23 cellular contexts compared by ENCODE assay signal in genomic region chr6:33030245-33030644, GRCh38. TPM values are rescaled to one million over a fixed set of nuclear protein-coding genes. Genes with fewer than 3 reads are reported as not detected.
DNase-seq lines count a peak whose midpoint lies in the region; ATAC-seq, FAIRE-seq and TF ChIP-seq lines count a peak whose summit lies in the region.
"Had no signal": no experiment of that assay in that cellular context is flagged by ENCODE, and none has a peak within 500 bp of the region (broad histone marks: within the 10 kb centered on the region; RNA-seq: fewer than 3 reads in every experiment).

No MANE protein-coding gene starts in this region.

- intact Hi-C loops in dendritic cell treated with granulocyte-macrophage colony-stimulating factor and Interleukin-4, amounts not matched to agents 40 ng/mL and 50 ng/mL, for 4 days (cut with micrococcal nuclease) = no loop called here
- intact Hi-C loops in posterior vena cava (cut with DNase I) = no loop called here
- intact Hi-C loops in activated T-helper 2 cell treated with anti-CD3 and anti-CD28 coated beads, Interferon-gamma antibody, Interleukin-2, Interleukin-4, amounts not matched to agents 10 μg/mL and 5 μg/mL and 100 μg/mL, durations not matched to agents 14 hours and 24 hours and 36 hours (cut with micrococcal nuclease) = no loop called here

- peak overlapping the region; percentile 71 for H3K9ac ChIP-seq in BLaER1
- no peak overlapping the region for H3K9ac ChIP-seq in skeletal muscle tissue (ENCODE audit: low read depth in 1 of 3, low read length in 3 of 3)

- no peaks in the 10 kb centered on the region for H3K27me3 Mint-ChIP-seq in dendritic cell treated with granulocyte-macrophage colony-stimulating factor and Interleukin-4, amounts not matched to agents 40 ng/mL and 50 ng/mL, for 4 days
- peaks cover 39% of the 10 kb centered on the region for H3K27me3 Mint-ChIP-seq in activated T-helper 2 cell treated with anti-CD3 and anti-CD28 coated beads, Interferon-gamma antibody, Interleukin-2, Interleukin-4, amounts not matched to agents 10 μg/mL and 5 μg/mL and 100 μg/mL, durations not matched to agents 14 hours and 24 hours and 36 hours (ENCODE audit: low read depth)

- DNase-seq in posterior vena cava (ENCODE audit: low spot score) (no peak), H54 (ENCODE audit: insufficient read length, low spot score) (no peak)
- DNase-seq in activated T-helper 2 cell treated with anti-CD3 and anti-CD28 coated beads, Interferon-gamma antibody, Interleukin-2, Interleukin-4, amounts not matched to agents 10 μg/mL and 5 μg/mL and 100 μg/mL, durations not matched to agents 14 hours and 24 hours and 36 hours (ENCODE audit: low spot score) = no peak
- DNase-seq in stimulated activated CD4-positive, alpha-beta T cell treated with anti-CD3 and anti-CD28 coated beads, Interleukin-4, amount 100 ng/mL, for 4 hours = no peak
- DNase-seq: activated CD4-positive, alpha-beta T cell treated with anti-CD3 and anti-CD28 coated beads for 4 hours; activated T-cell treated with anti-CD3 and anti-CD28 coated beads for 4 hours; dorsolateral prefrontal cortex; MG63; mucosa of descending colon; NCI-H1694 treated with DMSO at 0.1 percent for 48 hours; NCI-H446 treated with DMSO at 0.1 percent for 48 hours; SJCRH30; stimulated activated CD4-positive, alpha-beta T cell treated with anti-CD3 and anti-CD28 coated beads, Interleukin-12 subunit alpha, Interleukin-12 subunit beta, amount 100 ng/mL, for 4 hours; stimulated activated naive CD8-positive, alpha-beta T cell treated with anti-CD3 and anti-CD28 coated beads, Interleukin-15, Interleukin-2, amounts not matched to agents 100 U/mL and 50 U/mL, for 24 hours had no signal

- H3K27ac ChIP-seq in BLaER1 (peak overlapping the region; percentile 93), skeletal muscle tissue (ENCODE audit: low read depth, low read length) (peak overlapping the region; percentile 69)
- H3K27ac ChIP-seq: SJCRH30 had no signal

- no peak overlapping the region for H3K4me3 ChIP-seq in BLaER1
- H3K4me3 ChIP-seq in skeletal muscle tissue (ENCODE audit: low read length in 3 of 3) = no peak overlapping the region
- H3K4me3 ChIP-seq: breast epithelium, dorsolateral prefrontal cortex, MG63, mucosa of descending colon, SJCRH30 had no signal

- peaks cover 43% of the 10 kb centered on the region for H3K4me1 Mint-ChIP-seq in dendritic cell treated with granulocyte-macrophage colony-stimulating factor and Interleukin-4, amounts not matched to agents 40 ng/mL and 50 ng/mL, for 4 days (ENCODE audit: low read depth)
- H3K4me1 Mint-ChIP-seq in activated T-helper 2 cell treated with anti-CD3 and anti-CD28 coated beads, Interferon-gamma antibody, Interleukin-2, Interleukin-4, amounts not matched to agents 10 μg/mL and 5 μg/mL and 100 μg/mL, durations not matched to agents 14 hours and 24 hours and 36 hours (ENCODE audit: low read depth) = peaks cover 23% of the 10 kb centered on the region

- H3K27me3 ChIP-seq in BLaER1 = no peaks in the 10 kb centered on the region
- H3K27me3 ChIP-seq in skeletal muscle tissue (ENCODE audit: control insufficient read depth in 3 of 3, insufficient read depth in 3 of 3, low read length in 3 of 3) = no peaks in the 10 kb centered on the region
- H3K27me3 ChIP-seq: breast epithelium had no signal

- no peaks in the 10 kb centered on the region for H3K36me3 ChIP-seq in BLaER1
- no peaks in the 10 kb centered on the region for H3K36me3 ChIP-seq in skeletal muscle tissue (ENCODE audit: control insufficient read depth in 3 of 3, insufficient read depth in 3 of 3, low read length in 3 of 3)
- H3K36me3 ChIP-seq: breast epithelium, MG63, SJCRH30 had no signal

- H3K4me3 Mint-ChIP-seq in dendritic cell treated with granulocyte-macrophage colony-stimulating factor and Interleukin-4, amounts not matched to agents 40 ng/mL and 50 ng/mL, for 4 days = peak overlapping the region; percentile 65
- no peak overlapping the region for H3K4me3 Mint-ChIP-seq in activated T-helper 2 cell treated with anti-CD3 and anti-CD28 coated beads, Interferon-gamma antibody, Interleukin-2, Interleukin-4, amounts not matched to agents 10 μg/mL and 5 μg/mL and 100 μg/mL, durations not matched to agents 14 hours and 24 hours and 36 hours (ENCODE audit: low read depth)
- H3K4me3 Mint-ChIP-seq: activated naive CD8-positive, alpha-beta T cell had no signal

- no peak for TF ChIP-seq POLR2A in H54 (IDR thresholded peaks at IDR 0.05; ENCODE audit: low read depth, low read length)

- H3K9me3 ChIP-seq in BLaER1 (peaks cover 11% of the 10 kb centered on the region), skeletal muscle tissue (ENCODE audit: control insufficient read depth in 3 of 3, low read length in 3 of 3) (no peaks in the 10 kb centered on the region)
- H3K9me3 ChIP-seq: breast epithelium, mucosa of descending colon, SJCRH30 had no signal

- no peaks in the 10 kb centered on the region for H4K20me1 ChIP-seq in BLaER1

- peak overlapping the region; percentile 98 for H3K27ac Mint-ChIP-seq in dendritic cell treated with granulocyte-macrophage colony-stimulating factor and Interleukin-4, amounts not matched to agents 40 ng/mL and 50 ng/mL, for 4 days
- no peak overlapping the region for H3K27ac Mint-ChIP-seq in activated T-helper 2 cell treated with anti-CD3 and anti-CD28 coated beads, Interferon-gamma antibody, Interleukin-2, Interleukin-4, amounts not matched to agents 10 μg/mL and 5 μg/mL and 100 μg/mL, durations not matched to agents 14 hours and 24 hours and 36 hours
- H3K27ac Mint-ChIP-seq: activated naive CD8-positive, alpha-beta T cell had no signal

- H3K36me3 Mint-ChIP-seq in dendritic cell treated with granulocyte-macrophage colony-stimulating factor and Interleukin-4, amounts not matched to agents 40 ng/mL and 50 ng/mL, for 4 days (ENCODE audit: low read depth) = peaks cover 11% of the 10 kb centered on the region
- no peaks in the 10 kb centered on the region for H3K36me3 Mint-ChIP-seq in activated T-helper 2 cell treated with anti-CD3 and anti-CD28 coated beads, Interferon-gamma antibody, Interleukin-2, Interleukin-4, amounts not matched to agents 10 μg/mL and 5 μg/mL and 100 μg/mL, durations not matched to agents 14 hours and 24 hours and 36 hours (ENCODE audit: low read depth)

- no peak for FAIRE-seq in H54 (lab: Jason Lieb, UNC)
- FAIRE-seq: G401.6, islet of Langerhans had no signal

- H3K9me3 Mint-ChIP-seq in dendritic cell treated with granulocyte-macrophage colony-stimulating factor and Interleukin-4, amounts not matched to agents 40 ng/mL and 50 ng/mL, for 4 days = peaks cover 13% of the 10 kb centered on the region
- peaks cover 6% of the 10 kb centered on the region for H3K9me3 Mint-ChIP-seq in activated T-helper 2 cell treated with anti-CD3 and anti-CD28 coated beads, Interferon-gamma antibody, Interleukin-2, Interleukin-4, amounts not matched to agents 10 μg/mL and 5 μg/mL and 100 μg/mL, durations not matched to agents 14 hours and 24 hours and 36 hours

- H3K4me2 ChIP-seq in BLaER1 = peak overlapping the region; percentile 74

- H3K4me1 ChIP-seq in BLaER1 = peaks cover 44% of the 10 kb centered on the region
- no peaks in the 10 kb centered on the region for H3K4me1 ChIP-seq in skeletal muscle tissue (ENCODE audit: control insufficient read depth in 3 of 3, insufficient read depth in 3 of 3, low read length in 3 of 3)
- H3K4me1 ChIP-seq: breast epithelium, SJCRH30 had no signal

- peak; percentile 3 for ATAC-seq in GM21723 (IDR thresholded peaks at IDR 0.05; ENCODE audit: unreplicated experiment)

RNA-seq across cellular contexts. Expression of gene HLA-DOA, which starts 20.9 kb away (rescaled TPM):
- total RNA-seq in skeletal muscle tissue (1.0 TPM), posterior vena cava (1 to 10 TPM; 3.1 to 3.5 TPM)
- total RNA-seq in activated T-helper 2 cell treated with anti-CD3 and anti-CD28 coated beads, Interferon-gamma antibody, Interleukin-2, Interleukin-4, amounts not matched to agents 10 μg/mL and 5 μg/mL and 100 μg/mL, durations not matched to agents 14 hours and 24 hours and 36 hours = 0.28 and 0.37 TPM in 2 replicates
- total RNA-seq: osteocyte had no signal

RNA-seq across cellular contexts. Expression of gene HLA-DPA1, which starts 43.2 kb away (rescaled TPM):
- total RNA-seq in skeletal muscle tissue (14.6 TPM), posterior vena cava (10 to 100 TPM; 44.4 to 84.9 TPM)
- total RNA-seq in activated T-helper 2 cell treated with anti-CD3 and anti-CD28 coated beads, Interferon-gamma antibody, Interleukin-2, Interleukin-4, amounts not matched to agents 10 μg/mL and 5 μg/mL and 100 μg/mL, durations not matched to agents 14 hours and 24 hours and 36 hours = 57.1 and 58.9 TPM in 2 replicates
- total RNA-seq: SJCRH30 had no signal

RNA-seq across cellular contexts. Expression of gene HLA-DPB1, which starts 45.5 kb away (rescaled TPM):
- total RNA-seq in skeletal muscle tissue = 9.9 TPM
- total RNA-seq in posterior vena cava = 10 to 100 TPM; 37.4 to 63.9 TPM
- total RNA-seq in activated T-helper 2 cell treated with anti-CD3 and anti-CD28 coated beads, Interferon-gamma antibody, Interleukin-2, Interleukin-4, amounts not matched to agents 10 μg/mL and 5 μg/mL and 100 μg/mL, durations not matched to agents 14 hours and 24 hours and 36 hours = 11.8 and 12.6 TPM in 2 replicates
- total RNA-seq: SJCRH30 had no signal
